Comparison of ENCODE assay signal across 12 cellular contexts in the genomic region with DNA sequence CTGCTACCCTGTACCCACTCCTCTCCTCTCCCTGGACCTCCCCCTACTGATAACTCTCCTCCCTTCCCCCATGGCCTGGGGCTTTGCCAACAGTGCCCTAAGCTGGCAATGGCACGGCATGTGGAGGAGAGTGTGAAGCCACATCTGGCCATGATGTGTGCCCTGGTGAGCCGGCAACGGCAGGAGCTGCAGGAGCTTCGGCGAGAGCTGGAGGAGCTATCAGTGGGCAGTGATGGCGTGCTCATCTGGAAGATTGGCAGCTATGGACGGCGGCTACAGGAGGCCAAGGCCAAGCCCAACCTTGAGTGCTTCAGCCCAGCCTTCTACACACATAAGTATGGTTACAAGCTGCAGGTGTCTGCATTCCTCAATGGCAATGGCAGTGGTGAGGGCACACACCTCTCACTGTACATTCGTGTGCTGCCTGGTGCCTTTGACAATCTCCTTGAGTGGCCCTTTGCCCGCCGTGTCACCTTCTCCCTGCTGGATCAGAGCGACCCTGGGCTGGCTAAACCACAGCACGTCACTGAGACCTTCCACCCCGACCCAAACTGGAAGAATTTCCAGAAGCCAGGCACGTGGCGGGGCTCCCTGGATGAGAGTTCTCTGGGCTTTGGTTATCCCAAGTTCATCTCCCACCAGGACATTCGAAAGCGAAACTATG. TPM values are rescaled to one million over a fixed set of nuclear protein-coding genes. Genes with fewer than 3 reads are reported as not detected.
A peak's percentile ranks its signal among the peaks of the same experiment; 100 is the strongest.
DNase-seq lines count a peak whose midpoint lies in the region; ATAC-seq and TF ChIP-seq lines count a peak whose summit lies in the region.
"Had no signal": no experiment of that assay in that cellular context is flagged by ENCODE, and none has a peak within 500 bp of the region (broad histone marks: within the 10 kb centered on the region; RNA-seq: fewer than 3 reads in every experiment).

No MANE protein-coding gene starts in this region.

- no peak for TF ChIP-seq CTCF in left lung (IDR thresholded peaks at IDR 0.05)

- peaks cover 13% of the 10 kb centered on the region for H3K36me3 Mint-ChIP-seq in T-helper 2 cell treated with Interferon-gamma antibody and Interleukin-4, amounts not matched to agents 5 μg/mL and 100 μg/mL, for 36 hours (ENCODE audit: low read depth)
- H3K36me3 Mint-ChIP-seq in activated naive CD4-positive, alpha-beta T cell treated with anti-CD3 and anti-CD28 coated beads, Interleukin-2, amount 50 U/mL, for 72 hours, result peaks cover 11 to 38% of the 10 kb centered on the region in 2 donors

- H3K4me3 Mint-ChIP-seq in T-helper 2 cell treated with Interferon-gamma antibody and Interleukin-4, amounts not matched to agents 5 μg/mL and 100 μg/mL, for 36 hours, result no peak overlapping the region

- ATAC-seq in activated naive CD4-positive, alpha-beta T cell treated with anti-CD3 and anti-CD28 coated beads, Interleukin-2, amount 50 U/mL, for 72 hours, result no peak
- ATAC-seq in left lung (peak; percentile 11), HG03457 (IDR thresholded peaks at IDR 0.05; ENCODE audit: unreplicated experiment) (no peak)

- peaks cover 0 to 38% of the 10 kb centered on the region in 2 donors for H3K36me3 ChIP-seq in left lung

- peaks cover 0 to 22% of the 10 kb centered on the region in 2 donors for H3K27me3 ChIP-seq in left lung

- no peaks in the 10 kb centered on the region for H3K27me3 Mint-ChIP-seq in T-helper 2 cell treated with Interferon-gamma antibody and Interleukin-4, amounts not matched to agents 5 μg/mL and 100 μg/mL, for 36 hours (ENCODE audit: low read depth)

- no peaks in the 10 kb centered on the region for H3K9me3 ChIP-seq in left lung
- H3K9me3 ChIP-seq: HAP-1 had no signal

- no peak overlapping the region for H3K4me3 ChIP-seq in left lung
- H3K4me3 ChIP-seq: HAP-1 had no signal

- no peaks in the 10 kb centered on the region for H3K9me3 Mint-ChIP-seq in T-helper 2 cell treated with Interferon-gamma antibody and Interleukin-4, amounts not matched to agents 5 μg/mL and 100 μg/mL, for 36 hours
- no peaks in the 10 kb centered on the region for H3K9me3 Mint-ChIP-seq in activated naive CD4-positive, alpha-beta T cell treated with anti-CD3 and anti-CD28 coated beads, Interleukin-2, amount 50 U/mL, for 72 hours

- intact Hi-C loops in left lung (cut with DNase I), result no loop called here

- H3K27ac Mint-ChIP-seq in T-helper 2 cell treated with Interferon-gamma antibody and Interleukin-4, amounts not matched to agents 5 μg/mL and 100 μg/mL, for 36 hours, result peak overlapping the region; percentile 31
- peak overlapping the region; percentile 41 to 68 for H3K27ac Mint-ChIP-seq in activated naive CD4-positive, alpha-beta T cell treated with anti-CD3 and anti-CD28 coated beads, Interleukin-2, amount 50 U/mL, for 72 hours

- no peak overlapping the region for H3K27ac ChIP-seq in left lung
- peak overlapping the region; percentile 51 for H3K27ac ChIP-seq in substantia nigra (ENCODE audit: low read depth, low read length, poor library complexity, severe bottlenecking)

- H3K4me1 ChIP-seq in left lung, result peaks cover 35 to 63% of the 10 kb centered on the region in 2 donors

- DNase-seq in T-helper 2 cell treated with Interferon-gamma antibody and Interleukin-4, amounts not matched to agents 5 μg/mL and 100 μg/mL, for 36 hours (ENCODE audit: low spot score), result no peak
- no peak for DNase-seq in T-helper 2 cell
- DNase-seq in activated naive CD4-positive, alpha-beta T cell treated with anti-CD3 and anti-CD28 coated beads, Interleukin-2, amount 50 U/mL, for 72 hours (ENCODE audit: low spot score in 2 of 2), result no peak
- peak in 1 of 2 donors; percentile 54 for DNase-seq in left lung
- peak in 4 of 49 donors; percentile 13 to 26 (median 18) for DNase-seq in substantia nigra (lab: John Stamatoyannopoulos, UW)
- DNase-seq in AG20443 (ENCODE audit: low spot score), result no peak
- DNase-seq in GM19238 (ENCODE audit: insufficient read length, low spot score), result no peak
- DNase-seq: central memory CD4-positive, alpha-beta T cell; NCI-H1105 treated with DMSO at 0.1 percent for 48 hours had no signal

- peaks cover 10% of the 10 kb centered on the region for H3K4me1 Mint-ChIP-seq in T-helper 2 cell treated with Interferon-gamma antibody and Interleukin-4, amounts not matched to agents 5 μg/mL and 100 μg/mL, for 36 hours (ENCODE audit: low read depth)

RNA-seq across cellular contexts. Expression of gene TRAF4, which starts 5.2 kb away (rescaled TPM):
- total RNA-seq in activated naive CD4-positive, alpha-beta T cell treated with anti-CD3 and anti-CD28 coated beads, Interleukin-2, amount 50 U/mL, for 72 hours, result 100 to 1,000 TPM in 1 of 2 donors, 10 to 100 TPM in 1; 88.3 to 168 TPM
- 10 to 100 TPM; 66.1 to 81.7 TPM for total RNA-seq in left lung

RNA-seq across cellular contexts. Expression of gene NEK8, which starts 20.4 kb away (rescaled TPM):
- 1 to 10 TPM; 5.3 to 6.4 TPM for total RNA-seq in activated naive CD4-positive, alpha-beta T cell treated with anti-CD3 and anti-CD28 coated beads, Interleukin-2, amount 50 U/mL, for 72 hours
- 1 to 10 TPM; 5.6 to 7.5 TPM for total RNA-seq in left lung

RNA-seq across cellular contexts. Expression of gene TLCD1, which starts 23.0 kb away (rescaled TPM):
- total RNA-seq in activated naive CD4-positive, alpha-beta T cell treated with anti-CD3 and anti-CD28 coated beads, Interleukin-2, amount 50 U/mL, for 72 hours, result 10 to 100 TPM in 1 of 2 donors, 1 to 10 TPM in 1; 4.4 to 10.2 TPM
- total RNA-seq in left lung, result 10 to 100 TPM; 18.4 to 20.7 TPM
- total RNA-seq: mononuclear cell had no signal

RNA-seq across cellular contexts. Expression of gene RPL23A, which starts 29.2 kb away (rescaled TPM):
- total RNA-seq in activated naive CD4-positive, alpha-beta T cell treated with anti-CD3 and anti-CD28 coated beads, Interleukin-2, amount 50 U/mL, for 72 hours, result 1,000 to 10,000 TPM; 2,221 to 2,736 TPM
- total RNA-seq in left lung, result 1,000 to 10,000 TPM; 1,170 to 1,265 TPM

RNA-seq across cellular contexts. Expression of gene RAB34, which starts 31.3 kb away (rescaled TPM):
- 10 to 100 TPM; 20.5 to 46.4 TPM for total RNA-seq in activated naive CD4-positive, alpha-beta T cell treated with anti-CD3 and anti-CD28 coated beads, Interleukin-2, amount 50 U/mL, for 72 hours
- total RNA-seq in left lung, result 10 to 100 TPM; 79.4 to 79.5 TPM
